8 cellular contexts compared by ENCODE assay signal in the genomic region with DNA sequence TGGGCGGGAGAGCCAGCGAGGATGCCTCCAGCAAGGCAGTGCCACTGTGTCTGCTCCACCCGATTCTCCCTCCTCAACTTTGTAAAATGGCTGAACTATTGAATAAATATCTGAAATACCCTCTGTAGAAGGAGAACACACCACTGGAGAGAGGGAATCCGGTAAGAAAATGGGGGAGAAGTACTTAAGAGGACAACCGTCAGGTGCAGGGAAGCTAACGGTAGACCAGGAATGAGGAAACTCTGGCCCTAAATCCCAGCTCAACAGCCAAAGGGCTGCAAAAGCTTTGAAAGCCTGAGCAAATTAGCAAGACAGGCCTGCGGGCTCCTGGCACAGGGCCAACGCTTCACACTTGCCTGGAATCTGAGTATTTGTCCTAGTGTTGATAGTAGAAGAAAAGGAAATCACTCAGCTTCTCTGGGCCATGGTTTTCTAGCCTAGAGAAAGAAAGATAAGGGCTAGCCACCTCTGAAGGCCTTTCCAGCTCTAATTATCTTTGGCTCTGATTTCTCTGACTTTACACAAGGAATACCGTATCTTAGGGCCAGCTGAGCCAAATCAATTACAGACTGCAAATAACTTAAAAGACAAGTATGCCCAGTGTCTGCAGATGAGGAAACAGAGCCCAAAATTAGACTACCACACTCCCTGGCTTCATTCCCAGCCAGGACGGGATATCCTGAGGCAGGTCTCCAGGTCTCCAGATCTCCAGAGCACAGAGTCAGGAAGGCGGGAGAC.
DNase-seq lines count a peak whose midpoint lies in the region; ATAC-seq and TF ChIP-seq lines count a peak whose summit lies in the region.

No MANE protein-coding gene starts in this region.

- peaks cover 0 to 28% (median 0%) of the 10 kb centered on the region in 3 donors for H3K36me3 ChIP-seq in esophagus squamous epithelium
- no peaks in the 10 kb centered on the region for H3K36me3 ChIP-seq in osteoblast (ENCODE audit: insufficient read depth, low read length)

- H3K9me3 ChIP-seq in esophagus squamous epithelium, result no peaks in the 10 kb centered on the region
- no peaks in the 10 kb centered on the region for H3K9me3 ChIP-seq in osteoblast (ENCODE audit: low read depth, low read length)

- no peak for ATAC-seq in GM19035 (IDR thresholded peaks at IDR 0.05; ENCODE audit: unreplicated experiment)

- no peak for TF ChIP-seq CTCF in esophagus squamous epithelium (IDR thresholded peaks at IDR 0.05)
- no peak for TF ChIP-seq CTCF in osteoblast (IDR thresholded peaks at IDR 0.05; ENCODE audit: extremely low read depth, low read depth, low read length)
- TF ChIP-seq CTCF in GM10266 (IDR thresholded peaks at IDR 0.05; ENCODE audit: control insufficient read depth, insufficient read depth, low read depth, missing control alignments), result no peak

- H3K4me1 ChIP-seq in esophagus squamous epithelium (peaks cover 45 to 100% (median 70%) of the 10 kb centered on the region in 3 donors), osteoblast (ENCODE audit: insufficient read depth, low read length) (peaks cover 58% of the 10 kb centered on the region)

- H3K27ac ChIP-seq in esophagus squamous epithelium (peak overlapping the region; percentile 37 to 78 (median 70)), osteoblast (ENCODE audit: low read depth, low read length) (peak overlapping the region; percentile 89)

- WGBS in esophagus squamous epithelium, 2 donors, result 29 to 43% methylated on average over 8 to 11 of the region's 11 CpGs

- TF ChIP-seq POLR2A in esophagus squamous epithelium (IDR thresholded peaks at IDR 0.05), result no peak

- peaks cover 19% of the 10 kb centered on the region for H4K20me1 ChIP-seq in osteoblast (ENCODE audit: insufficient read depth, low read length)

- peaks cover 92% of the 10 kb centered on the region for H3K79me2 ChIP-seq in osteoblast (ENCODE audit: insufficient read depth, low read length)

- H3K27me3 ChIP-seq in esophagus squamous epithelium, result no peaks in the 10 kb centered on the region
- H3K27me3 ChIP-seq in osteoblast (ENCODE audit: insufficient read depth, low read length), result no peaks in the 10 kb centered on the region

- DNase-seq in HT1080 (ENCODE audit: low read depth) (peak; percentile 27), OCI-M1 (lab: John Stamatoyannopoulos, UW) (peak; percentile 74), esophagus squamous epithelium (lab: John Stamatoyannopoulos, UW) (no peak), osteoblast (ENCODE audit: insufficient read length, low spot score, missing footprints) (no peak), middle frontal gyrus (ENCODE audit: extremely low spot score, low spot score) (no peak), GM10266 (ENCODE audit: extremely low spot score) (no peak), COLO829 (ENCODE audit: low spot score) (no peak)

- H3K4me3 ChIP-seq in esophagus squamous epithelium, result no peak overlapping the region
- H3K4me3 ChIP-seq in osteoblast (ENCODE audit: insufficient read depth, low read length), result no peak overlapping the region

- no peak overlapping the region for H2AFZ ChIP-seq in osteoblast (ENCODE audit: low read length)

- H3K4me2 ChIP-seq in osteoblast (ENCODE audit: insufficient read depth, low read length), result peak overlapping the region; percentile 1

- intact Hi-C loops in esophagus squamous epithelium (cut with DNase I), result no loop called here

Comparison
In these comparisons a context has a peak if more than half of its experiments do, and no peak if none do; other contexts are left out.
1. DNase-seq: peak in HT1080 (single experiment) and OCI-M1 (single experiment); none in esophagus squamous epithelium (single experiment), osteoblast (single experiment), middle frontal gyrus (single experiment), GM10266 (single experiment) and COLO829 (single experiment).